ENCODE assay signal across 44 cellular contexts in genomic region chr12:4407136-4407535, GRCh38. TPM values are rescaled to one million over a fixed set of nuclear protein-coding genes. Genes with fewer than 3 reads are reported as not detected.
"Had no signal": no experiment of that assay in that cellular context is flagged by ENCODE, and none has a peak within 500 bp of the region (broad histone marks: within the 10 kb centered on the region; RNA-seq: fewer than 3 reads in every experiment).

No MANE protein-coding gene starts in this region.

- H3K36me3 Mint-ChIP-seq: activated naive CD4-positive, alpha-beta T cell treated with anti-CD3 and anti-CD28 coated beads, Interleukin-2, amount 10 ng/mL, durations not matched to agents 7 days and 5 days; activated naive CD4-positive, alpha-beta T cell treated with anti-CD3 and anti-CD28 coated beads, Interleukin-2, amount 50 U/mL, for 24 hours; activated naive CD4-positive, alpha-beta T cell treated with anti-CD3 and anti-CD28 coated beads, Interleukin-2, amount 50 U/mL, for 72 hours; activated naive CD8-positive, alpha-beta T cell; activated naive CD8-positive, alpha-beta T cell treated with anti-CD3 and anti-CD28 coated beads for 36 hours; activated naive CD8-positive, alpha-beta T cell treated with anti-CD3 and anti-CD28 coated beads, Interleukin-2, amount 10 ng/mL, durations not matched to agents 7 days and 5 days; brain had no signal

- H3K27ac ChIP-seq: adrenal gland, ascending aorta, body of pancreas, brain microvascular endothelial cell, breast epithelium, cardiac muscle cell had no signal

- H3K27ac Mint-ChIP-seq: activated naive CD4-positive, alpha-beta T cell treated with anti-CD3 and anti-CD28 coated beads for 36 hours; activated naive CD4-positive, alpha-beta T cell treated with anti-CD3 and anti-CD28 coated beads, Interleukin-2, amount 10 ng/mL, durations not matched to agents 7 days and 5 days; activated naive CD4-positive, alpha-beta T cell treated with anti-CD3 and anti-CD28 coated beads, Interleukin-2, amount 50 U/mL, for 24 hours; activated naive CD4-positive, alpha-beta T cell treated with anti-CD3 and anti-CD28 coated beads, Interleukin-2, amount 50 U/mL, for 72 hours; activated naive CD8-positive, alpha-beta T cell; activated naive CD8-positive, alpha-beta T cell treated with anti-CD3 and anti-CD28 coated beads for 36 hours; activated naive CD8-positive, alpha-beta T cell treated with anti-CD3 and anti-CD28 coated beads, Interleukin-2, amount 10 ng/mL, durations not matched to agents 7 days and 5 days; activated naive CD8-positive, alpha-beta T cell treated with anti-CD3 and anti-CD28 coated beads, Interleukin-2, amount 50 U/mL, for 24 hours; activated T-cell treated with anti-CD3 and anti-CD28 coated beads, Interleukin-2, amount 50 U/mL, for 24 hours; activated T-cell treated with anti-CD3 and anti-CD28 coated beads, Interleukin-2, amount 50 U/mL, for 72 hours; activated T-helper 1 cell treated with anti-CD3 and anti-CD28 coated beads, Interleukin-12 subunit alpha, Interleukin-12 subunit beta, Interleukin-2, Interleukin-4 antibody, amounts not matched to agents 30 ng/mL and 10 ng/mL and 1 ng/mL, durations not matched to agents 14 hours and 24 hours and 36 hours; activated T-helper 17 cell treated with anti-CD3 and anti-CD28 coated beads, Interleukin-2, amount 50 U/mL, for 72 hours; activated T-helper 2 cell treated with anti-CD3 and anti-CD28 coated beads, Interferon-gamma antibody, Interleukin-2, Interleukin-4, amounts not matched to agents 10 μg/mL and 5 μg/mL and 100 μg/mL, durations not matched to agents 14 hours and 24 hours and 36 hours; brain had no signal

- DNase-seq: activated effector memory CD4-positive, alpha-beta T cell treated with anti-CD3 and anti-CD28 coated beads, Interleukin-2, amount 50 U/mL, for 16 hours; activated effector memory CD4-positive, alpha-beta T cell treated with Interleukin-2 at 50 U/mL for 16 hours; activated gamma-delta T cell; activated gamma-delta T cell treated with Interleukin-2 at 50 U/mL for 16 hours; activated naive CD4-positive, alpha-beta T cell; activated naive CD4-positive, alpha-beta T cell treated with anti-CD3 and anti-CD28 coated beads for 36 hours; activated naive CD4-positive, alpha-beta T cell treated with anti-CD3 and anti-CD28 coated beads, Interleukin-2, amount 10 ng/mL, durations not matched to agents 7 days and 5 days; activated naive CD4-positive, alpha-beta T cell treated with anti-CD3 and anti-CD28 coated beads, Interleukin-2, amount 50 U/mL, for 16 hours; activated naive CD4-positive, alpha-beta T cell treated with Interleukin-2 at 50 U/mL for 16 hours; activated naive CD8-positive, alpha-beta T cell treated with anti-CD3 and anti-CD28 coated beads for 36 hours; activated naive CD8-positive, alpha-beta T cell treated with anti-CD3 and anti-CD28 coated beads, Interleukin-2, amount 10 ng/mL, durations not matched to agents 7 days and 5 days; activated naive CD8-positive, alpha-beta T cell treated with anti-CD3 and anti-CD28 coated beads, Interleukin-2, amount 50 U/mL, for 24 hours; activated T-cell treated with anti-CD3 and anti-CD28 coated beads, Interleukin-2, amount 50 U/mL, for 1 hour; activated T-cell treated with anti-CD3 and anti-CD28 coated beads, Interleukin-2, amount 50 U/mL, for 24 hours; activated T-cell treated with anti-CD3 and anti-CD28 coated beads, Interleukin-2, amount 50 U/mL, for 4 hours; activated T-cell treated with anti-CD3 and anti-CD28 coated beads, Interleukin-2, amount 50 U/mL, for 48 hours; activated T-cell treated with anti-CD3 and anti-CD28 coated beads, Interleukin-2, amount 50 U/mL, for 72 hours; adrenal gland; amniotic stem cell; amygdala; anterior cingulate cortex; aorta; body of pancreas; brain microvascular endothelial cell; caudate nucleus; central memory CD4-positive, alpha-beta T cell; cerebellar nuclear complex had no signal

- H3K36me3 ChIP-seq: adrenal gland, ascending aorta, brain microvascular endothelial cell, breast epithelium, cardiac muscle cell had no signal

- H3K27me3 Mint-ChIP-seq: activated naive CD4-positive, alpha-beta T cell treated with anti-CD3 and anti-CD28 coated beads, Interleukin-2, amount 50 U/mL, for 24 hours; activated naive CD8-positive, alpha-beta T cell treated with anti-CD3 and anti-CD28 coated beads, Interleukin-2, amount 50 U/mL, for 24 hours had no signal

- H3K27me3 ChIP-seq: adrenal gland, ascending aorta, body of pancreas, brain microvascular endothelial cell, cardiac muscle cell had no signal

- H3K9me3 Mint-ChIP-seq: activated naive CD4-positive, alpha-beta T cell treated with anti-CD3 and anti-CD28 coated beads for 36 hours; activated naive CD4-positive, alpha-beta T cell treated with anti-CD3 and anti-CD28 coated beads, Interleukin-2, amount 10 ng/mL, durations not matched to agents 7 days and 5 days; activated naive CD4-positive, alpha-beta T cell treated with anti-CD3 and anti-CD28 coated beads, Interleukin-2, amount 50 U/mL, for 24 hours; activated naive CD4-positive, alpha-beta T cell treated with anti-CD3 and anti-CD28 coated beads, Interleukin-2, amount 50 U/mL, for 72 hours; activated naive CD8-positive, alpha-beta T cell treated with anti-CD3 and anti-CD28 coated beads, Interleukin-2, amount 10 ng/mL, durations not matched to agents 7 days and 5 days; activated naive CD8-positive, alpha-beta T cell treated with anti-CD3 and anti-CD28 coated beads, Interleukin-2, amount 50 U/mL, for 24 hours; activated T-cell treated with anti-CD3 and anti-CD28 coated beads, Interleukin-2, amount 50 U/mL, for 24 hours; activated T-cell treated with anti-CD3 and anti-CD28 coated beads, Interleukin-2, amount 50 U/mL, for 4 hours; activated T-cell treated with anti-CD3 and anti-CD28 coated beads, Interleukin-2, amount 50 U/mL, for 72 hours; activated T-helper 1 cell treated with anti-CD3 and anti-CD28 coated beads, Interleukin-12 subunit alpha, Interleukin-12 subunit beta, Interleukin-2, Interleukin-4 antibody, amounts not matched to agents 30 ng/mL and 10 ng/mL and 1 ng/mL, durations not matched to agents 14 hours and 24 hours and 36 hours; activated T-helper 17 cell treated with anti-CD3 and anti-CD28 coated beads, Interleukin-2, amount 50 U/mL, for 72 hours; activated T-helper 2 cell treated with anti-CD3 and anti-CD28 coated beads, Interferon-gamma antibody, Interleukin-2, Interleukin-4, amounts not matched to agents 10 μg/mL and 5 μg/mL and 100 μg/mL, durations not matched to agents 14 hours and 24 hours and 36 hours; central memory CD8-positive, alpha-beta T cell had no signal

- FAIRE-seq: astrocyte, bronchial epithelial cell had no signal

- ATAC-seq: activated naive CD4-positive, alpha-beta T cell treated with anti-CD3 and anti-CD28 coated beads, Interleukin-2, amount 50 U/mL, for 72 hours; activated naive CD8-positive, alpha-beta T cell treated with anti-CD3 and anti-CD28 coated beads, Interleukin-2, amount 50 U/mL, for 24 hours; activated T-cell treated with anti-CD3 and anti-CD28 coated beads, Interleukin-2, amount 50 U/mL, for 4 hours; activated T-cell treated with anti-CD3 and anti-CD28 coated beads, Interleukin-2, amount 50 U/mL, for 72 hours; activated T-helper 17 cell treated with anti-CD3 and anti-CD28 coated beads, Interleukin-2, amount 50 U/mL, for 72 hours; body of pancreas had no signal

- H3K4me3 ChIP-seq: adrenal gland, ascending aorta, body of pancreas, breast epithelium, cardiac muscle cell had no signal

- H3K4me1 Mint-ChIP-seq: activated naive CD4-positive, alpha-beta T cell treated with anti-CD3 and anti-CD28 coated beads, Interleukin-2, amount 10 ng/mL, durations not matched to agents 7 days and 5 days; activated naive CD4-positive, alpha-beta T cell treated with anti-CD3 and anti-CD28 coated beads, Interleukin-2, amount 50 U/mL, for 24 hours; activated naive CD8-positive, alpha-beta T cell treated with anti-CD3 and anti-CD28 coated beads for 36 hours; activated naive CD8-positive, alpha-beta T cell treated with anti-CD3 and anti-CD28 coated beads, Interleukin-2, amount 10 ng/mL, durations not matched to agents 7 days and 5 days; activated naive CD8-positive, alpha-beta T cell treated with anti-CD3 and anti-CD28 coated beads, Interleukin-2, amount 50 U/mL, for 24 hours; activated T-helper 17 cell treated with anti-CD3 and anti-CD28 coated beads, Interleukin-2, amount 50 U/mL, for 72 hours; central memory CD8-positive, alpha-beta T cell had no signal

- H3K9me3 ChIP-seq: adrenal gland, ascending aorta, body of pancreas, breast epithelium had no signal

- H3K4me3 Mint-ChIP-seq: activated naive CD4-positive, alpha-beta T cell treated with anti-CD3 and anti-CD28 coated beads for 36 hours; activated naive CD4-positive, alpha-beta T cell treated with anti-CD3 and anti-CD28 coated beads, Interleukin-2, amount 10 ng/mL, durations not matched to agents 7 days and 5 days; activated naive CD4-positive, alpha-beta T cell treated with anti-CD3 and anti-CD28 coated beads, Interleukin-2, amount 50 U/mL, for 24 hours; activated naive CD8-positive, alpha-beta T cell; activated naive CD8-positive, alpha-beta T cell treated with anti-CD3 and anti-CD28 coated beads for 36 hours; activated naive CD8-positive, alpha-beta T cell treated with anti-CD3 and anti-CD28 coated beads, Interleukin-2, amount 10 ng/mL, durations not matched to agents 7 days and 5 days; activated naive CD8-positive, alpha-beta T cell treated with anti-CD3 and anti-CD28 coated beads, Interleukin-2, amount 50 U/mL, for 24 hours; activated T-cell treated with anti-CD3 and anti-CD28 coated beads, Interleukin-2, amount 50 U/mL, for 24 hours; activated T-cell treated with anti-CD3 and anti-CD28 coated beads, Interleukin-2, amount 50 U/mL, for 4 hours; activated T-cell treated with anti-CD3 and anti-CD28 coated beads, Interleukin-2, amount 50 U/mL, for 72 hours; activated T-helper 1 cell treated with anti-CD3 and anti-CD28 coated beads, Interleukin-12 subunit alpha, Interleukin-12 subunit beta, Interleukin-2, Interleukin-4 antibody, amounts not matched to agents 30 ng/mL and 10 ng/mL and 1 ng/mL, durations not matched to agents 14 hours and 24 hours and 36 hours; activated T-helper 17 cell treated with anti-CD3 and anti-CD28 coated beads, Interleukin-2, amount 50 U/mL, for 72 hours; brain; central memory CD8-positive, alpha-beta T cell had no signal

- H3K4me1 ChIP-seq: adrenal gland, ascending aorta, body of pancreas, breast epithelium had no signal

RNA-seq across cellular contexts. Expression of gene FGF23, which starts 27.6 kb away (rescaled TPM):
- total RNA-seq: activated naive CD4-positive, alpha-beta T cell treated with anti-CD3 and anti-CD28 coated beads for 36 hours; activated naive CD4-positive, alpha-beta T cell treated with anti-CD3 and anti-CD28 coated beads, Interleukin-2, amount 50 U/mL, for 72 hours; activated naive CD8-positive, alpha-beta T cell treated with anti-CD3 and anti-CD28 coated beads for 36 hours; activated naive CD8-positive, alpha-beta T cell treated with anti-CD3 and anti-CD28 coated beads, Interleukin-2, amount 10 ng/mL, durations not matched to agents 7 days and 5 days; activated T-cell treated with anti-CD3 and anti-CD28 coated beads, Interleukin-2, amount 50 U/mL, for 4 hours; activated T-cell treated with anti-CD3 and anti-CD28 coated beads, Interleukin-2, amount 50 U/mL, for 72 hours; activated T-helper 1 cell treated with anti-CD3 and anti-CD28 coated beads, Interleukin-12 subunit alpha, Interleukin-12 subunit beta, Interleukin-2, Interleukin-4 antibody, amounts not matched to agents 30 ng/mL and 10 ng/mL and 1 ng/mL, durations not matched to agents 14 hours and 24 hours and 36 hours; activated T-helper 17 cell treated with anti-CD3 and anti-CD28 coated beads, Interleukin-2, amount 50 U/mL, for 72 hours; activated T-helper 2 cell treated with anti-CD3 and anti-CD28 coated beads, Interferon-gamma antibody, Interleukin-2, Interleukin-4, amounts not matched to agents 10 μg/mL and 5 μg/mL and 100 μg/mL, durations not matched to agents 14 hours and 24 hours and 36 hours; aorta; ascending aorta; astrocyte; body of pancreas; breast epithelium; bronchial epithelial cell; cerebellum; chondrocyte had no signal
- polyA plus RNA-seq: adipose tissue, aorta had no signal

RNA-seq across cellular contexts. Expression of gene FGF6, which starts 38.5 kb away (rescaled TPM):
- total RNA-seq: activated naive CD4-positive, alpha-beta T cell treated with anti-CD3 and anti-CD28 coated beads for 36 hours; activated naive CD4-positive, alpha-beta T cell treated with anti-CD3 and anti-CD28 coated beads, Interleukin-2, amount 50 U/mL, for 72 hours; activated naive CD8-positive, alpha-beta T cell treated with anti-CD3 and anti-CD28 coated beads for 36 hours; activated naive CD8-positive, alpha-beta T cell treated with anti-CD3 and anti-CD28 coated beads, Interleukin-2, amount 10 ng/mL, durations not matched to agents 7 days and 5 days; activated T-cell treated with anti-CD3 and anti-CD28 coated beads, Interleukin-2, amount 50 U/mL, for 4 hours; activated T-cell treated with anti-CD3 and anti-CD28 coated beads, Interleukin-2, amount 50 U/mL, for 72 hours; activated T-helper 1 cell treated with anti-CD3 and anti-CD28 coated beads, Interleukin-12 subunit alpha, Interleukin-12 subunit beta, Interleukin-2, Interleukin-4 antibody, amounts not matched to agents 30 ng/mL and 10 ng/mL and 1 ng/mL, durations not matched to agents 14 hours and 24 hours and 36 hours; activated T-helper 17 cell treated with anti-CD3 and anti-CD28 coated beads, Interleukin-2, amount 50 U/mL, for 72 hours; activated T-helper 2 cell treated with anti-CD3 and anti-CD28 coated beads, Interferon-gamma antibody, Interleukin-2, Interleukin-4, amounts not matched to agents 10 μg/mL and 5 μg/mL and 100 μg/mL, durations not matched to agents 14 hours and 24 hours and 36 hours; adrenal gland; aorta; ascending aorta; astrocyte; body of pancreas; breast epithelium; bronchial epithelial cell; cardiac muscle cell; cardiac septum; cerebellum; chondrocyte had no signal
- polyA plus RNA-seq: adipose tissue, adrenal gland, aorta, cardiac muscle cell had no signal
